16 cellular contexts compared by ENCODE assay signal in the genomic region with DNA sequence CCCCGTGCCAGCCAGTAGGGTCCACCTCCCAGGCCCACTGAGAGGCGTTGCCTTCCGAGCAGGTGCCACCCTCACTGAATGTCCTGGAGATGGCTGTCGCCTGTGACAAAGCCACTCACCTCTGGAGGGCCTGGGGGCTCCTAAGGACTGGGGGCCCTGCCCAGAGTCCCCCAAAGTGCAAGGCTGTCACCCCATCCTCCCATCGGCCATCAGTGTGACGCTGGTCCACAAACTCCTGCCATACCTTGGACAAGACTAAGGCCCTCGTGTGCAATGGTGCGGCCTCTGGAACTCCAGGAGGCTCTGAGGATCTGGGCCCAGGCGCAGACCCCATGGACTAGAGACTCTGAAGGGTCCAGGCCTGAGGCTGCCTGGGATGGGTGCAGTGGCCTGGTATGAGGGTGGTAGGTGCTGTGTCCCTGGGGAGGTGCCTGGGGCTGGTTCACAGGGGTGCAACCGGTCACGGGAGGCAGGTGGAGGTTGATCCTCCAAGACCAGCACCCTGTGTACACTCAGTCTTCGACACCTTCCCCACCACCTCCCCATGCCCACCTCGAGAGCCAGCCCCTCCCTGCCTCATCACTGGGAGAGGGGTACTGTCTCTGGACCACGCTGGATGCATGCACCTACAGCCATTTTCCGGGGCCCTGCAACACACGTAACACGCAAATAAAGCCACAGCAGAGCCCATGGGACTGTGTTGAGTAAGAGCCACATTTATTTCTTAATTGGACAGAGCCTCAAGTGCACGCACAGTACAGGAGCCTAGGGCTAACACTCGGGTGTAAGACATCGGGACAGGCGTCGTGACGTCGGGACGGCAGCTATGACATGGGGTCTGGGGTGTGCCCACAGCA. TPM values are rescaled to one million over a fixed set of nuclear protein-coding genes. Genes with fewer than 3 reads are reported as not detected.
DNase-seq lines count a peak whose midpoint lies in the region; ATAC-seq and TF ChIP-seq lines count a peak whose summit lies in the region.
"Had no signal": no experiment of that assay in that cellular context is flagged by ENCODE, and none has a peak within 500 bp of the region (broad histone marks: within the 10 kb centered on the region; RNA-seq: fewer than 3 reads in every experiment).

No MANE protein-coding gene starts in this region.

- no peaks in the 10 kb centered on the region for H3K36me3 ChIP-seq in left ventricle myocardium inferior
- no peaks in the 10 kb centered on the region for H3K36me3 ChIP-seq in gastroesophageal sphincter
- no peaks in the 10 kb centered on the region for H3K36me3 ChIP-seq in psoas muscle (ENCODE audit: insufficient read depth in 1 of 2, low read depth in 1 of 2)

- TF ChIP-seq EP300 in gastroesophageal sphincter (IDR thresholded peaks at IDR 0.05) = no peak

- intact Hi-C loops in Right ventricle myocardium inferior (cut with DNase I) = no loop called here
- intact Hi-C loops in left ventricle myocardium inferior (cut with micrococcal nuclease) = no loop called here
- intact Hi-C loops in psoas muscle (cut with DNase I) = no loop called here

- H3K4me3 ChIP-seq in left ventricle myocardium inferior (no peak overlapping the region), gastroesophageal sphincter (no peak overlapping the region), psoas muscle (no peak overlapping the region)

- H3K27me3 ChIP-seq in left ventricle myocardium inferior (ENCODE audit: low read depth) = peaks cover 95% of the 10 kb centered on the region
- H3K27me3 ChIP-seq in gastroesophageal sphincter = peaks cover 39% of the 10 kb centered on the region
- peaks cover 0 to 14% (median 4%) of the 10 kb centered on the region in 3 donors for H3K27me3 ChIP-seq in psoas muscle (ENCODE audit: insufficient read depth in 3 of 3, low read length in 2 of 3)

- ATAC-seq in Right ventricle myocardium inferior = no peak
- peak; percentile 8 for ATAC-seq in gastroesophageal sphincter
- no peak for ATAC-seq in psoas muscle
- no peak for ATAC-seq in GM18868 (IDR thresholded peaks at IDR 0.05; ENCODE audit: unreplicated experiment)

- TF ChIP-seq CTCF in left ventricle myocardium inferior (IDR thresholded peaks at IDR 0.05; ENCODE audit: borderline replicate concordance) (no peak), gastroesophageal sphincter (IDR thresholded peaks at IDR 0.05) (no peak), psoas muscle (IDR thresholded peaks at IDR 0.05) (no peak)

- TF ChIP-seq POLR2A in gastroesophageal sphincter (IDR thresholded peaks at IDR 0.05) = no peak

- H3K27ac ChIP-seq in left ventricle myocardium inferior (replicated peaks) (no peak overlapping the region), gastroesophageal sphincter (no peak overlapping the region), psoas muscle (no peak overlapping the region)

- WGBS in gastroesophageal sphincter (ENCODE audit: low coverage in 1 of 2), 2 donors = 84 to 100% methylated on average over 2 to 6 of the region's 25 CpGs
- 82 to 86% (median 84%) methylated on average over 25 of the region's 25 CpGs for WGBS in psoas muscle, 3 donors

- H3K4me1 ChIP-seq in left ventricle myocardium inferior = no peaks in the 10 kb centered on the region
- no peaks in the 10 kb centered on the region for H3K4me1 ChIP-seq in gastroesophageal sphincter
- H3K4me1 ChIP-seq in psoas muscle = no peaks in the 10 kb centered on the region

- DNase-seq in Right ventricle myocardium inferior (ENCODE audit: missing footprints) (peak; percentile 54), left ventricle myocardium inferior (no peak), NCI-H1436 (lab: John Stamatoyannopoulos, UW) (peak; percentile 78), psoas muscle (peak; percentile 1 to 39)
- DNase-seq in effector CD8-positive, alpha-beta T cell (lab: John Stamatoyannopoulos, UW) = no peak
- DNase-seq in activated CD8-positive, alpha-beta memory T cell treated with anti-CD3 and anti-CD28 coated beads, Interleukin-2, amount 50 U/mL, for 4 hours = no peak
- DNase-seq: GOT3; NCI-H1694; NCI-H2171; NCI-H510A; NK-92 treated with Interleukin-12 subunit alpha and Interleukin-12 subunit beta, amount 100 ng/mL, for 24 hours; OCI-M1 had no signal

- H3K9me3 ChIP-seq in left ventricle myocardium inferior (replicated peaks) = no peaks in the 10 kb centered on the region
- no peaks in the 10 kb centered on the region for H3K9me3 ChIP-seq in gastroesophageal sphincter
- H3K9me3 ChIP-seq in psoas muscle = no peaks in the 10 kb centered on the region

RNA-seq across cellular contexts. Expression of gene AQP12A, which starts 21.6 kb away (rescaled TPM):
- total RNA-seq in Right ventricle myocardium inferior (not detected), left ventricle myocardium inferior (not detected), gastroesophageal sphincter (not detected), psoas muscle (not detected)
- not detected for polyA plus RNA-seq in psoas muscle
- total RNA-seq: HT1080 had no signal
- polyA plus RNA-seq: CD14-positive monocyte had no signal

RNA-seq across cellular contexts. Expression of gene AQP12B, which starts 30.6 kb away (rescaled TPM):
- total RNA-seq in Right ventricle myocardium inferior (not detected), left ventricle myocardium inferior (not detected), gastroesophageal sphincter (not detected), psoas muscle (not detected)
- not detected for polyA plus RNA-seq in psoas muscle
- total RNA-seq: HT1080 had no signal
- polyA plus RNA-seq: CD14-positive monocyte had no signal

Comparison
In these comparisons a context has a peak if more than half of its experiments do, and no peak if none do; other contexts are left out.
1. DNase-seq: peak in Right ventricle myocardium inferior (single experiment), NCI-H1436 (single experiment) and psoas muscle (2 of 2); none in left ventricle myocardium inferior (single experiment), effector CD8-positive, alpha-beta T cell (single experiment) and activated CD8-positive, alpha-beta memory T cell treated with anti-CD3 and anti-CD28 coated beads, Interleukin-2, amount 50 U/mL, for 4 hours (single experiment).